In genomic region chr7:41787951-41788350, GRCh38 we compare ENCODE assay signal across 25 cellular contexts.
"Had no signal": no experiment of that assay in that cellular context is flagged by ENCODE, and none has a peak within 500 bp of the region (broad histone marks: within the 10 kb centered on the region; RNA-seq: fewer than 3 reads in every experiment).

No MANE protein-coding gene starts in this region.

- H3K9me3 ChIP-seq: body of pancreas, left lung, pancreas, psoas muscle, suprapubic skin, transverse colon had no signal

- H3K27me3 ChIP-seq: body of pancreas, foreskin keratinocyte, left lung, pancreas, suprapubic skin, transverse colon had no signal

- H3K36me3 ChIP-seq: cardiac muscle cell, left lung, pancreas, suprapubic skin, transverse colon had no signal

- H3K4me1 ChIP-seq: body of pancreas, left lung, pancreas, psoas muscle, suprapubic skin, transverse colon had no signal

- H3K27ac ChIP-seq: body of pancreas, foreskin keratinocyte, left lung, pancreas, psoas muscle, suprapubic skin, transverse colon, VCaP had no signal

- DNase-seq: activated CD4-positive, alpha-beta T cell treated with anti-CD3 and anti-CD28 coated beads, Interleukin-2, amount 10 ng/mL, durations not matched to agents 7 days and 5 days; activated CD8-positive, alpha-beta memory T cell treated with anti-CD3 and anti-CD28 coated beads, Interleukin-2, amount 10 ng/mL, durations not matched to agents 7 days and 5 days; activated CD8-positive, alpha-beta T cell treated with anti-CD3 and anti-CD28 coated beads for 36 hours; activated gamma-delta T cell; activated naive CD4-positive, alpha-beta T cell treated with anti-CD3 and anti-CD28 coated beads, Interleukin-2, amount 50 U/mL, for 16 hours; activated naive CD8-positive, alpha-beta T cell treated with anti-CD3 and anti-CD28 coated beads, Interleukin-2, amount 50 U/mL, for 24 hours; activated T-cell treated with anti-CD3 and anti-CD28 coated beads for 4 hours; anterior cingulate cortex; body of pancreas; cortex of kidney; endodermal cell; immature natural killer cell; left lung; natural killer cell; pancreas; psoas muscle; right cardiac atrium; stimulated activated CD4-positive, alpha-beta T cell treated with anti-CD3 and anti-CD28 coated beads, Interleukin-12 subunit alpha, Interleukin-12 subunit beta, amount 100 ng/mL, for 4 hours; stimulated activated CD4-positive, alpha-beta T cell treated with anti-CD3 and anti-CD28 coated beads, Interleukin-4, amount 100 ng/mL, for 4 hours; transverse colon had no signal

- H3K4me3 ChIP-seq: body of pancreas, cardiac muscle cell, left lung, pancreas, psoas muscle, suprapubic skin, transverse colon had no signal

- ATAC-seq: activated CD4-positive, CD25-positive, alpha-beta regulatory T cell treated with anti-CD3 and anti-CD28 coated beads, Interleukin-2, amount 50 U/mL, for 24 hours; activated CD8-positive, alpha-beta memory T cell treated with anti-CD3 and anti-CD28 coated beads, Interleukin-2, amount 10 ng/mL, durations not matched to agents 7 days and 5 days; activated CD8-positive, alpha-beta T cell treated with anti-CD3 and anti-CD28 coated beads for 36 hours; activated naive CD8-positive, alpha-beta T cell treated with anti-CD3 and anti-CD28 coated beads, Interleukin-2, amount 50 U/mL, for 24 hours; body of pancreas; left lung; natural killer cell; pancreas; psoas muscle; right cardiac atrium had no signal
